1 cellular context compared by ENCODE assay signal in the genomic region with DNA sequence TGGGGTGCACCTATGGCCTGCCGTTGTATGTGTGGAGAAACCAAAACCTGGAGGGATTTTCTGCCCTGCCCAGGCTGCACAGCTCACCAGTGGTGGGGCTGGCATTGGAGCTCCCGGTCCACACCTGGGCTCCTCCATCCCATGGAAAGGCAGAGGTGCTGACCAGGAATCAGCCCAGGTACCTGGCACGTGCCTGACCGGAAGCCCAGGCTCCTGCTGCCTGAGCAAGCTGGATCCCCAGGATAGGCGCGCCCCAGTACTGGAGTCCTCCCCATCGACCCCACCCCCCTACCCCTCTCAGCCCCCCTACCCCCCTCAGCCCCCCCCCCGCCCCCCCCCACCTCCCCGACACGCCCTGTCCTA.
A peak's percentile ranks its signal among the peaks of the same experiment; 100 is the strongest.
TF ChIP-seq lines count a peak whose summit lies in the region.

No MANE protein-coding gene starts in this region.

TF ChIP-seq in HepG2, 621 proteins besides CTCF, POLR2A, EP300 and RAD21:
- TF ChIP-seq ZBTB7B (CRISPR knock-in tag; IDR thresholded peaks at IDR 0.05) (no peak), PCBP1 (IDR thresholded peaks at IDR 0.05; ENCODE audit: borderline replicate concordance, low read depth, low read length) (0 out of 2 replicates have a peak, but pooled peaks have one; percentile 37), ATM (IDR thresholded peaks at IDR 0.05; ENCODE audit: borderline replicate concordance) (no peak), YEATS4 (CRISPR knock-in tag; IDR thresholded peaks at IDR 0.05; ENCODE audit: borderline replicate concordance) (no peak), HBP1 (CRISPR knock-in tag; IDR thresholded peaks at IDR 0.05; ENCODE audit: low read depth) (no peak), HNRNPK (IDR thresholded peaks at IDR 0.05; ENCODE audit: low read depth, low read length, poor library complexity, severe bottlenecking) (peak; percentile 78), NCOA2 (CRISPR knock-in tag; IDR thresholded peaks at IDR 0.05) (no peak), PHF5A (CRISPR knock-in tag; IDR thresholded peaks at IDR 0.05; ENCODE audit: low read depth, unreplicated experiment) (no peak), ZNF205 (CRISPR knock-in tag; IDR thresholded peaks at IDR 0.05) (no peak), ZNF747 (CRISPR knock-in tag; IDR thresholded peaks at IDR 0.05; ENCODE audit: borderline replicate concordance) (no peak), NPAS2 (CRISPR knock-in tag; IDR thresholded peaks at IDR 0.05; ENCODE audit: borderline replicate concordance) (no peak), NFIC (IDR thresholded peaks at IDR 0.05; ENCODE audit: low read length) (no peak), TAF15 (IDR thresholded peaks at IDR 0.05; ENCODE audit: low read depth, low read length, poor library complexity, severe bottlenecking) (no peak), NFATC3 (CRISPR knock-in tag; IDR thresholded peaks at IDR 0.05) (no peak), ZSCAN30 (CRISPR knock-in tag; IDR thresholded peaks at IDR 0.05) (no peak), PCBP2 (optimal IDR thresholded peaks at IDR 0.05; ENCODE audit: low read depth, low read length, poor library complexity, severe bottlenecking) (no peak), SOX13 (IDR thresholded peaks at IDR 0.05) (no peak), SOX13 (CRISPR knock-in tag; conservative IDR thresholded peaks at IDR 0.05 in 1 of 2, IDR thresholded peaks at IDR 0.05 in 1 of 2) (no peak), UBTF (CRISPR knock-in tag; IDR thresholded peaks at IDR 0.05) (no peak), ZGPAT (CRISPR knock-in tag; IDR thresholded peaks at IDR 0.05) (no peak), ZNF124 (CRISPR knock-in tag; IDR thresholded peaks at IDR 0.05) (no peak), ZNF530 (CRISPR knock-in tag; IDR thresholded peaks at IDR 0.05; ENCODE audit: low read depth) (no peak), THRA (CRISPR knock-in tag; IDR thresholded peaks at IDR 0.05; ENCODE audit: borderline replicate concordance) (no peak), DBP (CRISPR knock-in tag; IDR thresholded peaks at IDR 0.05; ENCODE audit: not compliant biosample characterization) (no peak), HHEX (CRISPR knock-in tag; IDR thresholded peaks at IDR 0.05) (no peak), ZNF577 (CRISPR knock-in tag; IDR thresholded peaks at IDR 0.05; ENCODE audit: borderline replicate concordance, low read depth) (no peak), CHCHD3 (CRISPR knock-in tag; IDR thresholded peaks at IDR 0.05) (0 out of 2 replicates have a peak, but pooled peaks have one; percentile 9), CBX5 (CRISPR knock-in tag; IDR thresholded peaks at IDR 0.05; ENCODE audit: borderline replicate concordance) (no peak), ELF3 (CRISPR knock-in tag; IDR thresholded peaks at IDR 0.05) (no peak), ZNF589 (CRISPR knock-in tag; conservative IDR thresholded peaks at IDR 0.05) (no peak), ZEB1 (IDR thresholded peaks at IDR 0.05; ENCODE audit: insufficient replicate concordance, low read depth) (peak; percentile 20), ZNF782 (CRISPR knock-in tag; IDR thresholded peaks at IDR 0.05; ENCODE audit: borderline replicate concordance) (0 out of 2 replicates have a peak, but pooled peaks have one; percentile 9), GATA4 (IDR thresholded peaks at IDR 0.05; ENCODE audit: borderline replicate concordance, low read depth) (no peak), PBX3 (CRISPR knock-in tag; IDR thresholded peaks at IDR 0.05; ENCODE audit: borderline replicate concordance) (no peak), MTA3 (CRISPR knock-in tag; IDR thresholded peaks at IDR 0.05) (no peak), CREM (IDR thresholded peaks at IDR 0.05) (no peak), CREM (CRISPR knock-in tag; IDR thresholded peaks at IDR 0.05) (no peak), SMAD1 (CRISPR knock-in tag; IDR thresholded peaks at IDR 0.05; ENCODE audit: borderline replicate concordance, low read depth) (no peak), BHLHE40 (IDR thresholded peaks at IDR 0.05; ENCODE audit: low read length) (peak; percentile 73), MIER3 (CRISPR knock-in tag; IDR thresholded peaks at IDR 0.05; ENCODE audit: borderline replicate concordance) (no peak), ZNF7 (CRISPR knock-in tag; IDR thresholded peaks at IDR 0.05) (no peak)
- TF ChIP-seq, protein P1, sequence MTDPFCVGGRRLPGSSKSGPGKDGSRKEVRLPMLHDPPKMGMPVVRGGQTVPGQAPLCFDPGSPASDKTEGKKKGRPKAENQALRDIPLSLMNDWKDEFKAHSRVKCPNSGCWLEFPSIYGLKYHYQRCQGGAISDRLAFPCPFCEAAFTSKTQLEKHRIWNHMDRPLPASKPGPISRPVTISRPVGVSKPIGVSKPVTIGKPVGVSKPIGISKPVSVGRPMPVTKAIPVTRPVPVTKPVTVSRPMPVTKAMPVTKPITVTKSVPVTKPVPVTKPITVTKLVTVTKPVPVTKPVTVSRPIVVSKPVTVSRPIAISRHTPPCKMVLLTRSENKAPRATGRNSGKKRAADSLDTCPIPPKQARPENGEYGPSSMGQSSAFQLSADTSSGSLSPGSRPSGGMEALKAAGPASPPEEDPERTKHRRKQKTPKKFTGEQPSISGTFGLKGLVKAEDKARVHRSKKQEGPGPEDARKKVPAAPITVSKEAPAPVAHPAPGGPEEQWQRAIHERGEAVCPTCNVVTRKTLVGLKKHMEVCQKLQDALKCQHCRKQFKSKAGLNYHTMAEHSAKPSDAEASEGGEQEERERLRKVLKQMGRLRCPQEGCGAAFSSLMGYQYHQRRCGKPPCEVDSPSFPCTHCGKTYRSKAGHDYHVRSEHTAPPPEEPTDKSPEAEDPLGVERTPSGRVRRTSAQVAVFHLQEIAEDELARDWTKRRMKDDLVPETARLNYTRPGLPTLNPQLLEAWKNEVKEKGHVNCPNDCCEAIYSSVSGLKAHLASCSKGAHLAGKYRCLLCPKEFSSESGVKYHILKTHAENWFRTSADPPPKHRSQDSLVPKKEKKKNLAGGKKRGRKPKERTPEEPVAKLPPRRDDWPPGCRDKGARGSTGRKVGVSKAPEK (CRISPR knock-in tag; IDR thresholded peaks at IDR 0.05; ENCODE audit: borderline replicate concordance) = no peak
- TF ChIP-seq, protein P2, sequence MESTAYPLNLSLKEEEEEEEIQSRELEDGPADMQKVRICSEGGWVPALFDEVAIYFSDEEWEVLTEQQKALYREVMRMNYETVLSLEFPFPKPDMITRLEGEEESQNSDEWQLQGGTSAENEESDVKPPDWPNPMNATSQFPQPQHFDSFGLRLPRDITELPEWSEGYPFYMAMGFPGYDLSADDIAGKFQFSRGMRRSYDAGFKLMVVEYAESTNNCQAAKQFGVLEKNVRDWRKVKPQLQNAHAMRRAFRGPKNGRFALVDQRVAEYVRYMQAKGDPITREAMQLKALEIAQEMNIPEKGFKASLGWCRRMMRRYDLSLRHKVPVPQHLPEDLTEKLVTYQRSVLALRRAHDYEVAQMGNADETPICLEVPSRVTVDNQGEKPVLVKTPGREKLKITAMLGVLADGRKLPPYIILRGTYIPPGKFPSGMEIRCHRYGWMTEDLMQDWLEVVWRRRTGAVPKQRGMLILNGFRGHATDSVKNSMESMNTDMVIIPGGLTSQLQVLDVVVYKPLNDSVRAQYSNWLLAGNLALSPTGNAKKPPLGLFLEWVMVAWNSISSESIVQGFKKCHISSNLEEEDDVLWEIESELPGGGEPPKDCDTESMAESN (CRISPR knock-in tag; conservative IDR thresholded peaks at IDR 0.05) = 0 out of 2 replicates have a peak, but pooled peaks have one; percentile 9
